Comparison of ENCODE assay signal across 19 cellular contexts in genomic region chr10:36840793-36841192, GRCh38.
"Had no signal": no experiment of that assay in that cellular context is flagged by ENCODE, and none has a peak within 500 bp of the region (broad histone marks: within the 10 kb centered on the region; RNA-seq: fewer than 3 reads in every experiment).

No MANE protein-coding gene starts in this region.

- H3K4me1 ChIP-seq: foreskin keratinocyte, left ventricle myocardium inferior, lower lobe of right lung, pancreas, transverse colon had no signal

- H3K27ac ChIP-seq: foreskin keratinocyte, left ventricle myocardium inferior, lower lobe of right lung, pancreas, thoracic aorta, transverse colon had no signal

- H3K36me3 ChIP-seq: left ventricle myocardium inferior, lower lobe of right lung, pancreas, thoracic aorta, transverse colon had no signal

- DNase-seq: cerebellar nuclear complex; effector memory CD8-positive, alpha-beta T cell; erythroblast; foreskin keratinocyte; immature natural killer cell; left cardiac atrium; left ventricle myocardium inferior; lower lobe of right lung; mesenchymal stem cell; midbrain; occipital lobe; pancreas; right cardiac atrium; stimulated activated CD4-positive, alpha-beta T cell treated with anti-CD3 and anti-CD28 coated beads, Interleukin-15, amount 100 ng/mL, for 24 hours; stimulated activated CD4-positive, alpha-beta T cell treated with anti-CD3 and anti-CD28 coated beads, Interleukin-1b, Interleukin-23, amount 100 ng/mL, for 48 hours; stimulated activated CD4-positive, alpha-beta T cell treated with anti-CD3 and anti-CD28 coated beads, Interleukin-4, amount 100 ng/mL, for 24 hours; substantia nigra; transverse colon had no signal

- H3K4me3 ChIP-seq: left ventricle myocardium inferior, lower lobe of right lung, pancreas, thoracic aorta, transverse colon had no signal

- H3K9me3 ChIP-seq: left ventricle myocardium inferior, lower lobe of right lung, pancreas, thoracic aorta, transverse colon had no signal

- H3K27me3 ChIP-seq: foreskin keratinocyte, pancreas, transverse colon had no signal
